Comparison of ENCODE assay signal across 29 cellular contexts in the genomic region with DNA sequence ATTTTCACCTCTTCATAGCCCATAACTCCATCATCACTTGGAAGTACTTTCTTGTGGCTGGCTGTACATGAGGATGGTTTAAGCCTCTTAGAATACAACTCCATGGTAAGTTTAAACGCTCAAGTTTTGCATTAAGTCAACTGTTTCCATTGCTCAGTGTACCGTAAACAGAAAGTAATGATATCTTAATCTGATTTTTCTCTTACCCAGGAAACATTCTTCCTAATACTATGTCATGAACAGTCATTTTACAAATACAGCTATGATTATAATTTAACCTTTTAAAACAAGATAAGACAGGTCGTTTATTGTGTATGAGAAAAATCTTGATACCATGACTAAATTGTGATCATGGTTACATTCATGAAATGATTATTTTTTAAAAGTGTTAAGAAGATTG. TPM values are rescaled to one million over a fixed set of nuclear protein-coding genes. Genes with fewer than 3 reads are reported as not detected.
DNase-seq lines count a peak whose midpoint lies in the region; ATAC-seq, FAIRE-seq and TF ChIP-seq lines count a peak whose summit lies in the region.
"Had no signal": no experiment of that assay in that cellular context is flagged by ENCODE, and none has a peak within 500 bp of the region (broad histone marks: within the 10 kb centered on the region; RNA-seq: fewer than 3 reads in every experiment).

No MANE protein-coding gene starts in this region.

- BruUV-seq in IMR-90 (replicated peaks; lab: Mats Ljungman, UMichigan) = no TSS peak

- FAIRE-seq in A549 (lab: Jason Lieb, UNC) (no peak), endometrium (lab: Jason Lieb, UNC) (peak; percentile 77)
- FAIRE-seq: HepG2 had no signal

- in situ Hi-C loops in IMR-90 (cut with MboI; ENCODE audit: low sequenced_read_pairs) = no loop called here

- H3K9me1 ChIP-seq in IMR-90 (ENCODE audit: insufficient read depth, low read length) = no peaks in the 10 kb centered on the region; the same call in 1 of the 2 replicates

- no peak overlapping the region for H3K4ac ChIP-seq in IMR-90 (ENCODE audit: low read depth, low read length)

- H4K20me1 ChIP-seq in IMR-90 (ENCODE audit: insufficient read depth, low read length) = no peaks in the 10 kb centered on the region

- TF ChIP-seq POLR2A in A549 (IDR thresholded peaks at IDR 0.05; ENCODE audit: low read length) = no peak
- TF ChIP-seq POLR2A in IMR-90 (IDR thresholded peaks at IDR 0.05; ENCODE audit: low read depth, low read length) = no peak

- TF ChIP-seq CTCF in A549 (IDR thresholded peaks at IDR 0.05) = no peak
- no peak for TF ChIP-seq CTCF in IMR-90 (conservative IDR thresholded peaks at IDR 0.05; ENCODE audit: low read depth, low read length)

- H3K9me3 ChIP-seq in A549 = no peaks in the 10 kb centered on the region
- no peaks in the 10 kb centered on the region for H3K9me3 ChIP-seq in IMR-90 (ENCODE audit: control insufficient read depth, insufficient read depth, low read length)
- H3K9me3 ChIP-seq: heart right ventricle, right lobe of liver, SJSA1, transverse colon had no signal

- H3K27me3 ChIP-seq in IMR-90 (ENCODE audit: control insufficient read depth, insufficient read depth, low read length) = no peaks in the 10 kb centered on the region
- H3K27me3 ChIP-seq: heart right ventricle, right lobe of liver, SJSA1, transverse colon had no signal

- no peak overlapping the region for H2AFZ ChIP-seq in IMR-90 (replicated peaks; ENCODE audit: low read length, poor library complexity)
- H2AFZ ChIP-seq: parathyroid adenoma had no signal

- H3K9ac ChIP-seq in IMR-90 (ENCODE audit: low read depth, low read length) = no peak overlapping the region
- H3K9ac ChIP-seq: parathyroid adenoma had no signal

- DNase-seq in A549 (ENCODE audit: low read depth in 1 of 2, low spot score in 1 of 2) (no peak), IMR-90 (peak; percentile 41), kidney tubule cell (ENCODE audit: low spot score) (peak; percentile 84), NCI-H1417 (lab: John Stamatoyannopoulos, UW) (no peak)
- DNase-seq: activated CD4-positive, alpha-beta T cell treated with anti-CD3 and anti-CD28 coated beads, Interleukin-2, amount 50 U/mL, for 1 hour; activated CD8-positive, alpha-beta memory T cell treated with anti-CD3 and anti-CD28 coated beads, Interleukin-2, amount 50 U/mL, for 4 hours; activated naive CD4-positive, alpha-beta T cell treated with Interleukin-2 at 50 U/mL for 16 hours; anterior cingulate cortex; caudate nucleus; CD4-positive, alpha-beta T cell; DMS 273 treated with DMSO at 0.1 percent for 48 hours; HCEC 1CT; heart right ventricle; left ventricle myocardium superior; midbrain; NCI-H1694 treated with DMSO at 0.1 percent for 48 hours; NCI-H69; right lobe of liver; stimulated activated CD4-positive, alpha-beta T cell treated with anti-CD3 and anti-CD28 coated beads, Interleukin-4, amount 100 ng/mL, for 4 hours; T-helper 17 cell; transverse colon had no signal

- H4K8ac ChIP-seq in IMR-90 (ENCODE audit: low read depth in 2 of 2, low read length in 2 of 2) = no peak overlapping the region

- peaks cover 36% of the 10 kb centered on the region for H3K4me1 ChIP-seq in A549
- peaks cover 6% of the 10 kb centered on the region for H3K4me1 ChIP-seq in IMR-90 (ENCODE audit: control insufficient read depth, insufficient read depth, low read length)
- H3K4me1 ChIP-seq: parathyroid adenoma, right lobe of liver had no signal

- H2AK9ac ChIP-seq in IMR-90 (replicated peaks; ENCODE audit: low read depth, low read length, poor library complexity) = no peak overlapping the region

- H4K5ac ChIP-seq in IMR-90 (ENCODE audit: low read depth, low read length) = no peak overlapping the region

- intact Hi-C loops in IMR-90 (cut with micrococcal nuclease) = no loop called here

- no peak overlapping the region for H3K18ac ChIP-seq in IMR-90 (ENCODE audit: low read depth, low read length)

- TF ChIP-seq EP300 in A549 (IDR thresholded peaks at IDR 0.05) = no peak

- H3K4me3 ChIP-seq in A549 (no peak overlapping the region), IMR-90 (ENCODE audit: insufficient read depth, low read depth, low read length) (no peak overlapping the region)
- H3K4me3 ChIP-seq: heart right ventricle, right lobe of liver, SJSA1, transverse colon had no signal

- dilution Hi-C loops in IMR-90 (cut with HindIII; ENCODE audit: low sequenced_read_pairs, unreplicated experiment) = no loop called here

- no peak overlapping the region for H3K23ac ChIP-seq in IMR-90 (ENCODE audit: low read depth, low read length)

- H3K56ac ChIP-seq in IMR-90 (ENCODE audit: extremely low read depth, insufficient read depth, low read length) = no peak overlapping the region

- TF ChIP-seq RAD21 in A549 (conservative IDR thresholded peaks at IDR 0.05 in 1 of 2, IDR thresholded peaks at IDR 0.05 in 1 of 2) = no peak
- no peak for TF ChIP-seq RAD21 in IMR-90 (IDR thresholded peaks at IDR 0.05; ENCODE audit: low read length)

- no peak overlapping the region for H2BK120ac ChIP-seq in IMR-90 (ENCODE audit: low read depth, low read length)

- WGBS in A549 (ENCODE audit: missing lambda C conversion rate) = 22% methylated on average over 3 of the region's 3 CpGs
- WGBS in IMR-90 (ENCODE audit: extremely low coverage in 2 of 2, insufficient read length in 1 of 2), 2 experiments = no CpG with 5 or more reads among the region's 3 CpGs

- H3K4me2 ChIP-seq in A549 (peak overlapping the region; percentile 11; the same call in 1 of the 3 replicates), IMR-90 (ENCODE audit: low read depth, low read length) (no peak overlapping the region)

- H3K27ac ChIP-seq in A549 (no peak overlapping the region; a peak in 1 of 6 replicates), IMR-90 (ENCODE audit: insufficient read depth, low read length) (no peak overlapping the region)
- H3K27ac ChIP-seq: heart right ventricle, HL-60, parathyroid adenoma, right lobe of liver, SJSA1, transverse colon, VCaP had no signal

- peaks cover 3% of the 10 kb centered on the region for H3K36me3 ChIP-seq in IMR-90 (ENCODE audit: control insufficient read depth, insufficient read depth, low read length)
- H3K36me3 ChIP-seq: right lobe of liver, transverse colon had no signal

- H2BK5ac ChIP-seq in IMR-90 (ENCODE audit: low read depth, low read length, poor library complexity, severe bottlenecking) = no peak overlapping the region

- no peak overlapping the region for H2BK20ac ChIP-seq in IMR-90 (ENCODE audit: low read depth, low read length)

- CTCF ChIA-PET in A549 (lab: Yijun Ruan, JAX) = interaction anchor here (1.0 kb wide), 1 partner anchor 116 kb away, joined by 3 read pairs; no protein-coding TSS in a partner anchor
- CTCF ChIA-PET in IMR-90 (lab: Yijun Ruan, JAX) = interaction anchor here (0.8 kb wide), 1 partner anchor 12 kb away, joined by 4 read pairs; a partner anchor contains a TSS

- no peak overlapping the region for H2AK5ac ChIP-seq in IMR-90 (ENCODE audit: low read depth, low read length)

- ATAC-seq in A549 (no peak), IMR-90 (ENCODE audit: low read depth) (no peak; the same call in 1 of the 2 replicates), HG02759 (IDR thresholded peaks at IDR 0.05; ENCODE audit: unreplicated experiment) (no peak), GM18868 (IDR thresholded peaks at IDR 0.05; ENCODE audit: unreplicated experiment) (no peak)
- ATAC-seq: heart right ventricle, HepG2, left ventricle myocardium superior, right lobe of liver, T-helper 17 cell had no signal

- no peak overlapping the region for H3K14ac ChIP-seq in IMR-90 (replicated peaks; ENCODE audit: low read depth, low read length)

- no peak overlapping the region for H4K91ac ChIP-seq in IMR-90 (ENCODE audit: insufficient read depth, low read depth, low read length)

- no peaks in the 10 kb centered on the region for H3K79me1 ChIP-seq in IMR-90 (ENCODE audit: low read depth in 1 of 2, low read length in 2 of 2)

- POLR2A ChIA-PET in A549 (lab: Yijun Ruan, JAX) (no interaction called here), IMR-90 (lab: Charles Lee; ENCODE audit: unreplicated experiment) (no interaction called here)

- no peak overlapping the region for H2BK15ac ChIP-seq in IMR-90 (ENCODE audit: low read depth, low read length)

TF ChIP-seq in A549, 52 proteins besides CTCF, POLR2A, EP300 and RAD21 (continues in another document):
- no peak for TF ChIP-seq EHMT2 (IDR thresholded peaks at IDR 0.05; ENCODE audit: low read depth)
- TF ChIP-seq, protein P1, sequence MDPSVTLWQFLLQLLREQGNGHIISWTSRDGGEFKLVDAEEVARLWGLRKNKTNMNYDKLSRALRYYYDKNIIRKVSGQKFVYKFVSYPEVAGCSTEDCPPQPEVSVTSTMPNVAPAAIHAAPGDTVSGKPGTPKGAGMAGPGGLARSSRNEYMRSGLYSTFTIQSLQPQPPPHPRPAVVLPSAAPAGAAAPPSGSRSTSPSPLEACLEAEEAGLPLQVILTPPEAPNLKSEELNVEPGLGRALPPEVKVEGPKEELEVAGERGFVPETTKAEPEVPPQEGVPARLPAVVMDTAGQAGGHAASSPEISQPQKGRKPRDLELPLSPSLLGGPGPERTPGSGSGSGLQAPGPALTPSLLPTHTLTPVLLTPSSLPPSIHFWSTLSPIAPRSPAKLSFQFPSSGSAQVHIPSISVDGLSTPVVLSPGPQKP (IDR thresholded peaks at IDR 0.05; ENCODE audit: low read depth, low read length) = no peak
- TF ChIP-seq HOXB13 (CRISPR knock-in tag; IDR thresholded peaks at IDR 0.05; ENCODE audit: low read depth) = no peak
- TF ChIP-seq ZC3H11A (IDR thresholded peaks at IDR 0.05) = no peak

TF ChIP-seq in IMR-90, 13 proteins besides CTCF, POLR2A, EP300 and RAD21:
- TF ChIP-seq CHD1 (IDR thresholded peaks at IDR 0.05; ENCODE audit: low read depth, low read length) = no peak
- no peak for TF ChIP-seq MAFK (IDR thresholded peaks at IDR 0.05; ENCODE audit: low read depth, low read length)

RNA-seq across cellular contexts. Expression of a gene that starts 11.6 kb away (rescaled TPM):
- 33.5 and 44.3 TPM in 2 replicates for polyA plus RNA-seq in A549 (2011; rRNA removed)
- polyA plus RNA-seq in A549 (2012; cell fraction: cytosol; rRNA removed) = 7.9 and 8.8 TPM in 2 replicates
- polyA plus RNA-seq in A549 (2012; cell fraction: nucleus; rRNA removed) = 3.1 and 5.9 TPM in 2 replicates
- polyA plus RNA-seq in A549 (2017; fragmentation: RNase III; extraction: RNeasy Plus Mini Kit Qiagen cat#74134 plus additional on column Dnase treatment) = 22.2 to 28.2 TPM (median 23.7 TPM) in 3 replicates
- 6.5 and 6.7 TPM in 2 replicates for polyA minus RNA-seq in A549 (2011; rRNA and poly(A)+ RNA removed)
- 5.2 and 11.7 TPM in 2 replicates for total RNA-seq in IMR-90 (2012; rRNA removed)
- polyA plus RNA-seq in IMR-90 (2012; rRNA removed) = 8.1 and 10.4 TPM in 2 replicates
- 1.1 and 1.8 TPM in 2 replicates for polyA plus RNA-seq in IMR-90 (2012; cell fraction: cytosol; rRNA removed)
- 2.4 and 19.6 TPM in 2 replicates for polyA plus RNA-seq in IMR-90 (2012; cell fraction: nucleus; rRNA removed; ENCODE audit: low replicate concordance)

Comparison
In these comparisons a context has a peak if more than half of its experiments do, and no peak if none do; other contexts are left out.
1. DNase-seq: peak in IMR-90 (single experiment) and kidney tubule cell (single experiment); none in A549 (0 of 2) and NCI-H1417 (0 of 3).